20 cellular contexts compared by ENCODE assay signal in genomic region chr20:34999782-35000181, GRCh38. TPM values are rescaled to one million over a fixed set of nuclear protein-coding genes. Genes with fewer than 3 reads are reported as not detected.
"Had no signal": no experiment of that assay in that cellular context is flagged by ENCODE, and none has a peak within 500 bp of the region (broad histone marks: within the 10 kb centered on the region; RNA-seq: fewer than 3 reads in every experiment).

No MANE protein-coding gene starts in this region.

- H3K27ac Mint-ChIP-seq: dendritic cell treated with granulocyte-macrophage colony-stimulating factor and Interleukin-4, amounts not matched to agents 40 ng/mL and 50 ng/mL, for 4 days; stimulated activated naive CD8-positive, alpha-beta T cell treated with anti-CD3 and anti-CD28 coated beads, Interleukin-15, Interleukin-2, amounts not matched to agents 100 ng/mL and 50 ng/mL, for 24 hours had no signal

- H3K9me3 ChIP-seq: heart right ventricle, neutrophil, ovary, thoracic aorta, transverse colon had no signal

- H3K4me3 ChIP-seq: heart right ventricle, ovary, thoracic aorta, transverse colon had no signal

- H3K27ac ChIP-seq: neutrophil, ovary, thoracic aorta, transverse colon had no signal

- H3K27me3 Mint-ChIP-seq: dendritic cell treated with granulocyte-macrophage colony-stimulating factor and Interleukin-4, amounts not matched to agents 40 ng/mL and 50 ng/mL, for 4 days; naive thymus-derived CD4-positive, alpha-beta T cell; stimulated activated naive CD8-positive, alpha-beta T cell treated with anti-CD3 and anti-CD28 coated beads, Interleukin-15, Interleukin-2, amounts not matched to agents 100 ng/mL and 50 ng/mL, for 24 hours had no signal

- ATAC-seq: heart right ventricle; naive thymus-derived CD4-positive, alpha-beta T cell; right cardiac atrium; stimulated activated effector memory CD8-positive, alpha-beta T cell treated with anti-CD3 and anti-CD28 coated beads, Interleukin-12 subunit alpha, Interleukin-12 subunit beta, amount 100 ng/mL, for 72 hours had no signal

- H3K27me3 ChIP-seq: heart right ventricle, neutrophil, ovary, transverse colon had no signal

- DNase-seq: foreskin melanocyte; heart right ventricle; hypothalamus; kidney glomerular epithelial cell; mammary epithelial cell; naive thymus-derived CD4-positive, alpha-beta T cell; nephron progenitor cell; ovary; stimulated activated CD4-positive, alpha-beta T cell treated with anti-CD3 and anti-CD28 coated beads, Interleukin-4, amount 100 ng/mL, for 1 hour; stimulated activated CD8-positive, alpha-beta memory T cell treated with anti-CD3 and anti-CD28 coated beads, Interleukin-4, amount 100 ng/mL, for 48 hours; transverse colon had no signal

- H3K36me3 ChIP-seq: ovary had no signal

- H3K4me3 Mint-ChIP-seq: dendritic cell treated with granulocyte-macrophage colony-stimulating factor and Interleukin-4, amounts not matched to agents 40 ng/mL and 50 ng/mL, for 4 days; naive thymus-derived CD4-positive, alpha-beta T cell; nephron progenitor cell; stimulated activated effector memory CD8-positive, alpha-beta T cell treated with anti-CD3 and anti-CD28 coated beads, Interleukin-12 subunit alpha, Interleukin-12 subunit beta, amount 100 ng/mL, for 72 hours; stimulated activated naive CD8-positive, alpha-beta T cell treated with anti-CD3 and anti-CD28 coated beads, Interleukin-15, Interleukin-2, amounts not matched to agents 100 ng/mL and 50 ng/mL, for 24 hours had no signal

- H3K9me3 Mint-ChIP-seq: dendritic cell treated with granulocyte-macrophage colony-stimulating factor and Interleukin-4, amounts not matched to agents 40 ng/mL and 50 ng/mL, for 4 days; nephron progenitor cell; stimulated activated effector memory CD8-positive, alpha-beta T cell treated with anti-CD3 and anti-CD28 coated beads, Interleukin-12 subunit alpha, Interleukin-12 subunit beta, amount 100 ng/mL, for 72 hours; stimulated activated naive CD8-positive, alpha-beta T cell treated with anti-CD3 and anti-CD28 coated beads, Interleukin-15, Interleukin-2, amounts not matched to agents 100 ng/mL and 50 ng/mL, for 24 hours had no signal

- FAIRE-seq: colon, islet of Langerhans had no signal

- H3K4me1 Mint-ChIP-seq: nephron progenitor cell had no signal

RNA-seq across cellular contexts. Expression of gene MYH7B, which starts 44.1 kb away (rescaled TPM):
- total RNA-seq: glomerular endothelial cell had no signal
